18 cellular contexts compared by ENCODE assay signal in genomic region chr6:39153766-39154397, GRCh38. TPM values are rescaled to one million over a fixed set of nuclear protein-coding genes. Genes with fewer than 3 reads are reported as not detected.
DNase-seq lines count a peak whose midpoint lies in the region; ATAC-seq lines count a peak whose summit lies in the region.
"Had no signal": no experiment of that assay in that cellular context is flagged by ENCODE, and none has a peak within 500 bp of the region (broad histone marks: within the 10 kb centered on the region; RNA-seq: fewer than 3 reads in every experiment).

No MANE protein-coding gene starts in this region.

- H3K36me3 Mint-ChIP-seq in activated T-cell treated with anti-CD3 and anti-CD28 coated beads, Interleukin-2, amount 50 U/mL, for 72 hours (ENCODE audit: insufficient read depth in 2 of 2): peaks cover 0 to 3% of the 10 kb centered on the region in 2 donors
- H3K36me3 Mint-ChIP-seq: immature natural killer cell had no signal

- H3K4me1 Mint-ChIP-seq in activated T-cell treated with anti-CD3 and anti-CD28 coated beads, Interleukin-2, amount 50 U/mL, for 72 hours (ENCODE audit: low read depth): peaks cover 64% of the 10 kb centered on the region
- H3K4me1 Mint-ChIP-seq: central memory CD8-positive, alpha-beta T cell; immature natural killer cell had no signal

- peak; percentile 23 for DNase-seq in activated T-cell treated with anti-CD3 and anti-CD28 coated beads for 24 hours (ENCODE audit: low read depth)
- DNase-seq in activated T-cell treated with anti-CD3 and anti-CD28 coated beads for 4 hours: no peak
- peak; percentile 2 for DNase-seq in MV-4-11 (lab: John Stamatoyannopoulos, UW)
- DNase-seq in activated T-cell treated with anti-CD3 and anti-CD28 coated beads, Interleukin-2, amount 50 U/mL, for 72 hours: peak; percentile 46 to 60
- DNase-seq in stimulated activated CD4-positive, alpha-beta T cell treated with anti-CD3 and anti-CD28 coated beads, Interleukin-4, amount 100 ng/mL, for 24 hours: peak; percentile 35
- no peak for DNase-seq in Ammon's horn (ENCODE audit: low spot score)
- DNase-seq in middle frontal gyrus (ENCODE audit: extremely low spot score, low spot score): no peak
- DNase-seq: ACHN, dorsolateral prefrontal cortex, immature natural killer cell, left lung, NCI-H1048, NCI-H2029 treated with DMSO at 0.1 percent for 48 hours, NCI-H446 treated with DMSO at 0.1 percent for 48 hours, psoas muscle, thyroid gland had no signal

- peak overlapping the region; percentile 1 for H3K27ac Mint-ChIP-seq in activated T-cell treated with anti-CD3 and anti-CD28 coated beads, Interleukin-2, amount 50 U/mL, for 72 hours
- H3K27ac Mint-ChIP-seq: immature natural killer cell had no signal

- no peaks in the 10 kb centered on the region for H3K9me3 Mint-ChIP-seq in activated T-cell treated with anti-CD3 and anti-CD28 coated beads, Interleukin-2, amount 50 U/mL, for 72 hours
- H3K9me3 Mint-ChIP-seq: central memory CD8-positive, alpha-beta T cell; immature natural killer cell had no signal

- peak overlapping the region; percentile 0 to 6 for H3K4me3 Mint-ChIP-seq in activated T-cell treated with anti-CD3 and anti-CD28 coated beads, Interleukin-2, amount 50 U/mL, for 72 hours
- H3K4me3 Mint-ChIP-seq: central memory CD8-positive, alpha-beta T cell; immature natural killer cell had no signal

- H3K27me3 Mint-ChIP-seq in activated T-cell treated with anti-CD3 and anti-CD28 coated beads, Interleukin-2, amount 50 U/mL, for 72 hours (ENCODE audit: low read depth): peaks cover 8% of the 10 kb centered on the region

- ATAC-seq in activated T-cell treated with anti-CD3 and anti-CD28 coated beads, Interleukin-2, amount 50 U/mL, for 72 hours (replicated peaks in 1 of 2): peak; percentile 93 to 97
- no peak for ATAC-seq in esophagus mucosa
- ATAC-seq: left lung, psoas muscle had no signal

RNA-seq across cellular contexts. Expression of gene SAYSD1, which starts 38.9 kb away (rescaled TPM):
- 10 to 100 TPM; 21.0 to 22.0 TPM for total RNA-seq in activated T-cell treated with anti-CD3 and anti-CD28 coated beads, Interleukin-2, amount 50 U/mL, for 72 hours
- 8.9 TPM for total RNA-seq in esophagus mucosa

Comparison
In these comparisons a context has a peak if more than half of its experiments do, and no peak if none do; other contexts are left out.
1. DNase-seq: peak in activated T-cell treated with anti-CD3 and anti-CD28 coated beads for 24 hours (single experiment), MV-4-11 (single experiment), activated T-cell treated with anti-CD3 and anti-CD28 coated beads, Interleukin-2, amount 50 U/mL, for 72 hours (2 of 2) and stimulated activated CD4-positive, alpha-beta T cell treated with anti-CD3 and anti-CD28 coated beads, Interleukin-4, amount 100 ng/mL, for 24 hours (single experiment); none in activated T-cell treated with anti-CD3 and anti-CD28 coated beads for 4 hours (single experiment), Ammon's horn (single experiment) and middle frontal gyrus (single experiment).